8 cellular contexts compared by ENCODE assay signal in the genomic region with DNA sequence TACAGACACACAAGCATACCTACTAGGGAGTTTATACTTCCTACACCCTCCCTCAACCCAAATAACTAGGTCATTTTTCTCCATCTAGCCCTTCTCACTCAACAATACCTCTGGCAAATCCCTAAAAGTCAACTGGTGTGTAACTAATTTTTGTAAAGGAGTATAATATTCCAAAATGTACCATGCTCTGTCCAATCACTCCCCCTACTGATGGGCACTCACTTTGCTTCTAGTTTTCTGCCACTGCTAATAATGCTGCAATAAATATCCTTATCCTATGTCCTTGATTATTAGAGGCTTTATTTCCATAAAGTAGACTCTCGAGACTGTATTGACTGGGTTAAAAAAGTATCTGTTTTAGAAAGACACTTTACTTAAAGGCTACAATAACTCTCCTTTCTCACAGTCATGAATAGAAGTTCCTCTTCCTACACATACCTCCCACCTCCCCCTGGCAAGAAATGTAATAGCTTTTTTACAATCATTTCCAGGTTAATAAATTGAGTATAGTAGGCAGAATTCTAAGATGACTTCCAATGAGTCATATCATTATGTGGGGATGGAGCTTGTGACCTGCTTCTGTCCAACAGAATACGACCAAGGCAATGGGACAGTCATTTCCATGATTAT. TPM values are rescaled to one million over a fixed set of nuclear protein-coding genes. Genes with fewer than 3 reads are reported as not detected.
DNase-seq lines count a peak whose midpoint lies in the region; ATAC-seq and TF ChIP-seq lines count a peak whose summit lies in the region.

No MANE protein-coding gene starts in this region.

- H3K27ac ChIP-seq in 22Rv1 = no peak overlapping the region
- no peak overlapping the region for H3K27ac ChIP-seq in gastroesophageal sphincter

- peaks cover 18% of the 10 kb centered on the region for H3K4me1 Mint-ChIP-seq in type B pancreatic cell (ENCODE audit: unreplicated experiment)

- H3K4me3 Mint-ChIP-seq in type B pancreatic cell = peak overlapping the region; percentile 0

- 54 to 90% methylated on average over 2 of the region's 2 CpGs for WGBS in gastroesophageal sphincter (ENCODE audit: low coverage in 1 of 2), 2 donors

- H3K27me3 Mint-ChIP-seq in type B pancreatic cell = no peaks in the 10 kb centered on the region

- no peak for TF ChIP-seq POLR2A in gastroesophageal sphincter (IDR thresholded peaks at IDR 0.05)

- H3K27me3 ChIP-seq in gastroesophageal sphincter = no peaks in the 10 kb centered on the region

- TF ChIP-seq CTCF in 22Rv1 (IDR thresholded peaks at IDR 0.05) (peak; percentile 71), GM10266 (IDR thresholded peaks at IDR 0.05; ENCODE audit: control insufficient read depth, insufficient read depth, low read depth, missing control alignments) (peak; percentile 48), gastroesophageal sphincter (IDR thresholded peaks at IDR 0.05) (peak; percentile 32 to 65 (median 56)), type B pancreatic cell (conservative IDR thresholded peaks at IDR 0.05) (peak; percentile 79)

- H3K36me3 ChIP-seq in gastroesophageal sphincter = peaks cover 0 to 6% of the 10 kb centered on the region in 2 donors

- no peak overlapping the region for H3K27ac Mint-ChIP-seq in type B pancreatic cell

- H3K9me3 Mint-ChIP-seq in type B pancreatic cell = no peaks in the 10 kb centered on the region

- in situ Hi-C loops in SK-MEL-5 (cut with HindIII; ENCODE audit: low pct_unique_long_range_greater_than_20kb, low sequenced_read_pairs) = no loop called here

- peaks cover 4% of the 10 kb centered on the region for H3K36me3 Mint-ChIP-seq in type B pancreatic cell

- no peak for TF ChIP-seq EP300 in gastroesophageal sphincter (IDR thresholded peaks at IDR 0.05)

- H3K4me1 ChIP-seq in gastroesophageal sphincter = peaks cover 14 to 51% (median 22%) of the 10 kb centered on the region in 3 donors

- ATAC-seq in gastroesophageal sphincter = no peak

- no peaks in the 10 kb centered on the region for H3K9me3 ChIP-seq in gastroesophageal sphincter

- DNase-seq in GM10266 (ENCODE audit: extremely low spot score) (no peak), SK-MEL-5 (ENCODE audit: low read depth, low spot score) (peak; percentile 49), type B pancreatic cell (ENCODE audit: extremely low spot score, unreplicated experiment) (no peak), GM19240 (ENCODE audit: insufficient read length, low spot score) (no peak), HuH-7 (ENCODE audit: low spot score) (no peak), NCI-H1105 (lab: John Stamatoyannopoulos, UW) (no peak)

- H3K4me3 ChIP-seq in gastroesophageal sphincter = no peak overlapping the region

RNA-seq across cellular contexts. Expression of a gene that starts 30.0 kb away (rescaled TPM):
- 25.9 and 26.3 TPM in 2 replicates for total RNA-seq in SK-MEL-5 (2014; rRNA removed; shearing (Covaris generic))
- 17.6 and 20.2 TPM in 2 replicates for polyA plus RNA-seq in SK-MEL-5 (2015; cell fraction: cytosol; rRNA removed)
- 18.6 and 23.7 TPM in 2 replicates for polyA plus RNA-seq in SK-MEL-5 (2015; cell fraction: nucleus; rRNA removed)
- total RNA-seq in gastroesophageal sphincter (10 to 100 TPM in 2 of 4 donors, 1 to 10 TPM in 2; 7.0 to 17.1 (median 11.2) TPM), type B pancreatic cell (ENCODE audit: low replicate concordance) (22.9 and 23.7 TPM in 2 replicates)
